In genomic region chr11:130522284-130522961, GRCh38 we compare ENCODE assay signal across 8 cellular contexts.
A peak's percentile ranks its signal among the peaks of the same experiment; 100 is the strongest.
DNase-seq lines count a peak whose midpoint lies in the region; FAIRE-seq and TF ChIP-seq lines count a peak whose summit lies in the region.

No MANE protein-coding gene starts in this region.

- no peak for TF ChIP-seq POLR2A in GM12892 (IDR thresholded peaks at IDR 0.05; ENCODE audit: low read depth, low read length)

- H3K4me3 ChIP-seq in brain microvascular endothelial cell (ENCODE audit: low read depth, low read length): no peak overlapping the region
- no peak overlapping the region for H3K4me3 ChIP-seq in effector memory CD4-positive, alpha-beta T cell (ENCODE audit: insufficient read depth, low read depth, low read length, poor library complexity, severe bottlenecking)
- H3K4me3 ChIP-seq in CD8-positive, alpha-beta memory T cell (ENCODE audit: low read length): no peak overlapping the region

- peak overlapping the region; percentile 46 for H3K27ac ChIP-seq in brain microvascular endothelial cell
- H3K27ac ChIP-seq in effector memory CD4-positive, alpha-beta T cell (ENCODE audit: insufficient read depth, low read length, poor library complexity, severe bottlenecking): no peak overlapping the region
- no peak overlapping the region for H3K27ac ChIP-seq in CD8-positive, alpha-beta memory T cell (ENCODE audit: low read depth, low read length)

- no peak for FAIRE-seq in GM12892 (lab: Jason Lieb, UNC)

- CTCF ChIA-PET in CD8-positive, alpha-beta memory T cell (lab: Charles Lee): no interaction called here

- no peak for TF ChIP-seq CTCF in brain microvascular endothelial cell (IDR thresholded peaks at IDR 0.05; ENCODE audit: low read depth, low read length, missing control alignments)

- in situ Hi-C loops in brain microvascular endothelial cell (cut with HindIII; ENCODE audit: low pct_ligation_motif_present, low sequenced_read_pairs): no loop called here

- no peaks in the 10 kb centered on the region for H3K4me1 ChIP-seq in effector memory CD4-positive, alpha-beta T cell (ENCODE audit: control insufficient read depth, insufficient read depth, low read length, poor library complexity, severe bottlenecking)
- no peaks in the 10 kb centered on the region for H3K4me1 ChIP-seq in CD8-positive, alpha-beta memory T cell (ENCODE audit: insufficient read depth, low read length)

- DNase-seq in HS-5 (ENCODE audit: low read depth) (peak; percentile 54), brain microvascular endothelial cell (peak; percentile 93), kidney glomerular epithelial cell (lab: John Stamatoyannopoulos, UW) (peak; percentile 80), stromal cell of bone marrow (ENCODE audit: low read depth) (peak; percentile 82), GM12892 (ENCODE audit: insufficient read length) (no peak)
- no peak for DNase-seq in effector memory CD4-positive, alpha-beta T cell
- no peak for DNase-seq in effector CD4-positive, alpha-beta T cell
- no peak for DNase-seq in CD8-positive, alpha-beta memory T cell

- H3K36me3 Mint-ChIP-seq in CD8-positive, alpha-beta memory T cell: no peaks in the 10 kb centered on the region

- H3K9me3 ChIP-seq in effector memory CD4-positive, alpha-beta T cell (ENCODE audit: control insufficient read depth, low read length): no peaks in the 10 kb centered on the region
- H3K9me3 ChIP-seq in CD8-positive, alpha-beta memory T cell (ENCODE audit: low read length): no peaks in the 10 kb centered on the region

- H3K4me1 Mint-ChIP-seq in CD8-positive, alpha-beta memory T cell: no peaks in the 10 kb centered on the region

- H3K27me3 ChIP-seq in brain microvascular endothelial cell (replicated peaks): no peaks in the 10 kb centered on the region
- no peaks in the 10 kb centered on the region for H3K27me3 ChIP-seq in effector memory CD4-positive, alpha-beta T cell (replicated peaks; ENCODE audit: control insufficient read depth, insufficient read depth, low read length, poor library complexity, severe bottlenecking)
- no peaks in the 10 kb centered on the region for H3K27me3 ChIP-seq in CD8-positive, alpha-beta memory T cell (ENCODE audit: insufficient read depth, low read length, poor library complexity, severe bottlenecking)

- H3K27me3 Mint-ChIP-seq in CD8-positive, alpha-beta memory T cell: peaks cover 8 to 14% of the 10 kb centered on the region in 2 donors

- POLR2A ChIA-PET in CD8-positive, alpha-beta memory T cell (lab: Charles Lee): no interaction called here

- H3K4me3 Mint-ChIP-seq in CD8-positive, alpha-beta memory T cell: no peak overlapping the region

- H3K27ac Mint-ChIP-seq in CD8-positive, alpha-beta memory T cell: no peak overlapping the region

- H3K36me3 ChIP-seq in brain microvascular endothelial cell (replicated peaks): no peaks in the 10 kb centered on the region
- H3K36me3 ChIP-seq in effector memory CD4-positive, alpha-beta T cell (ENCODE audit: control insufficient read depth, insufficient read depth, low read length): no peaks in the 10 kb centered on the region
- no peaks in the 10 kb centered on the region for H3K36me3 ChIP-seq in CD8-positive, alpha-beta memory T cell (ENCODE audit: insufficient read depth, low read length)

- no peaks in the 10 kb centered on the region for H3K9me3 Mint-ChIP-seq in CD8-positive, alpha-beta memory T cell

Comparison
In these comparisons a context has a peak if more than half of its experiments do, and no peak if none do; other contexts are left out.
1. DNase-seq: peak in HS-5 (single experiment), brain microvascular endothelial cell (single experiment), kidney glomerular epithelial cell (single experiment) and stromal cell of bone marrow (single experiment); none in effector memory CD4-positive, alpha-beta T cell (0 of 3), GM12892 (single experiment), effector CD4-positive, alpha-beta T cell (single experiment) and CD8-positive, alpha-beta memory T cell (0 of 5).